Comparison of ENCODE assay signal across 8 cellular contexts in genomic region chr20:62065669-62066338, GRCh38. TPM values are rescaled to one million over a fixed set of nuclear protein-coding genes. Genes with fewer than 3 reads are reported as not detected.
DNase-seq lines count a peak whose midpoint lies in the region; ATAC-seq and TF ChIP-seq lines count a peak whose summit lies in the region.

Gene TAF4, minus strand, starts transcription at chr20:62065881. Its CDS starts 71 bp downstream, at chr20:62065810.

- no peaks in the 10 kb centered on the region for H3K36me3 ChIP-seq in colonic mucosa

- no peak for TF ChIP-seq CTCF in colonic mucosa (IDR thresholded peaks at IDR 0.05)

- H3K4me1 ChIP-seq in colonic mucosa, result peaks cover 42% of the 10 kb centered on the region

- DNase-seq in AG08396 (ENCODE audit: low spot score) (peak; percentile 100), NCI-H446 (lab: John Stamatoyannopoulos, UW) (peak; percentile 52 to 90), colonic mucosa (peak; percentile 79), left lobe of liver (ENCODE audit: low spot score) (peak; percentile 84)
- DNase-seq in activated CD4-positive, alpha-beta T cell treated with anti-CD3 and anti-CD28 coated beads for 48 hours, result peak; percentile 80
- DNase-seq in stimulated activated CD4-positive, alpha-beta T cell treated with anti-CD3 and anti-CD28 coated beads, Interleukin-2, amount 100 ng/mL, for 4 hours (ENCODE audit: low read depth), result peak; percentile 74

- ATAC-seq in GM18907 (IDR thresholded peaks at IDR 0.05; ENCODE audit: unreplicated experiment), result peak; percentile 77
- peak; percentile 71 for ATAC-seq in HG03135 (IDR thresholded peaks at IDR 0.05; ENCODE audit: unreplicated experiment)
- ATAC-seq in left lobe of liver, result peak; percentile 72

- peak within 1 kb of the TSS; percentile 53 for H3K4me3 ChIP-seq in colonic mucosa

- no peaks in the 10 kb centered on the region for H3K9me3 ChIP-seq in colonic mucosa

- intact Hi-C loops in colonic mucosa (cut with DNase I), result no loop called here

- H3K27me3 ChIP-seq in colonic mucosa, result no peaks in the 10 kb centered on the region

- peak within 1 kb of the TSS; percentile 81 to 86 for H3K9ac ChIP-seq in colonic mucosa (ENCODE audit: low read depth in 2 of 2, low read length in 2 of 2)

- H3K27ac ChIP-seq in colonic mucosa, result peak within 1 kb of the TSS; percentile 83

RNA-seq across cellular contexts. Expression of gene TAF4, which starts in this region (rescaled TPM):
- total RNA-seq in colonic mucosa (10 to 100 TPM; 17.4 to 27.3 TPM), left lobe of liver (11.3 TPM)

Comparison
In these comparisons a context has a peak if more than half of its experiments do, and no peak if none do; other contexts are left out.
1. Peak in every context shown above with its lines: DNase-seq, ATAC-seq, H3K4me3 ChIP-seq and H3K27ac ChIP-seq.